ENCODE assay signal across 13 cellular contexts in genomic region chr15:65532738-65533051, GRCh38. TPM values are rescaled to one million over a fixed set of nuclear protein-coding genes. Genes with fewer than 3 reads are reported as not detected.
DNase-seq lines count a peak whose midpoint lies in the region; ATAC-seq and TF ChIP-seq lines count a peak whose summit lies in the region.
"Had no signal": no experiment of that assay in that cellular context is flagged by ENCODE, and none has a peak within 500 bp of the region (broad histone marks: within the 10 kb centered on the region; RNA-seq: fewer than 3 reads in every experiment).

No MANE protein-coding gene starts in this region.

- peak overlapping the region; percentile 58 to 89 for H3K4me3 Mint-ChIP-seq in activated T-cell treated with anti-CD3 and anti-CD28 coated beads, Interleukin-2, amount 50 U/mL, for 72 hours
- H3K4me3 Mint-ChIP-seq in activated T-cell treated with anti-CD3 and anti-CD28 coated beads, Interleukin-2, amount 50 U/mL, for 4 hours, result no peak overlapping the region
- H3K4me3 Mint-ChIP-seq in T-helper 2 cell treated with Interferon-gamma antibody and Interleukin-4, amounts not matched to agents 5 μg/mL and 100 μg/mL, for 36 hours, result peak overlapping the region; percentile 6
- H3K4me3 Mint-ChIP-seq in type B pancreatic cell, result peak overlapping the region; percentile 81
- no peak overlapping the region for H3K4me3 Mint-ChIP-seq in activated CD8-positive, alpha-beta T cell treated with anti-CD3 and anti-CD28 coated beads for 36 hours

- peak overlapping the region; percentile 13 for H3K27ac Mint-ChIP-seq in activated T-cell treated with anti-CD3 and anti-CD28 coated beads, Interleukin-2, amount 50 U/mL, for 72 hours
- no peak overlapping the region for H3K27ac Mint-ChIP-seq in T-helper 2 cell treated with Interferon-gamma antibody and Interleukin-4, amounts not matched to agents 5 μg/mL and 100 μg/mL, for 36 hours
- peak overlapping the region; percentile 92 for H3K27ac Mint-ChIP-seq in type B pancreatic cell
- H3K27ac Mint-ChIP-seq in activated CD8-positive, alpha-beta T cell treated with anti-CD3 and anti-CD28 coated beads for 36 hours, result no peak overlapping the region
- H3K27ac Mint-ChIP-seq: B cell had no signal

- H3K27ac ChIP-seq in foreskin keratinocyte, result peak overlapping the region; percentile 23
- H3K27ac ChIP-seq: KMS-11, thoracic aorta had no signal

- no peaks in the 10 kb centered on the region for H3K9me3 Mint-ChIP-seq in activated T-cell treated with anti-CD3 and anti-CD28 coated beads, Interleukin-2, amount 50 U/mL, for 72 hours
- no peaks in the 10 kb centered on the region for H3K9me3 Mint-ChIP-seq in activated T-cell treated with anti-CD3 and anti-CD28 coated beads, Interleukin-2, amount 50 U/mL, for 4 hours
- H3K9me3 Mint-ChIP-seq in T-helper 2 cell treated with Interferon-gamma antibody and Interleukin-4, amounts not matched to agents 5 μg/mL and 100 μg/mL, for 36 hours, result no peaks in the 10 kb centered on the region
- H3K9me3 Mint-ChIP-seq in type B pancreatic cell, result no peaks in the 10 kb centered on the region
- H3K9me3 Mint-ChIP-seq in activated CD8-positive, alpha-beta T cell treated with anti-CD3 and anti-CD28 coated beads for 36 hours, result no peaks in the 10 kb centered on the region

- H3K36me3 Mint-ChIP-seq in activated T-cell treated with anti-CD3 and anti-CD28 coated beads, Interleukin-2, amount 50 U/mL, for 72 hours (ENCODE audit: insufficient read depth in 2 of 2), result peaks cover 0 to 2% of the 10 kb centered on the region in 2 donors
- peaks cover 5% of the 10 kb centered on the region for H3K36me3 Mint-ChIP-seq in activated T-cell treated with anti-CD3 and anti-CD28 coated beads, Interleukin-2, amount 50 U/mL, for 4 hours (ENCODE audit: insufficient read depth)
- H3K36me3 Mint-ChIP-seq in T-helper 2 cell treated with Interferon-gamma antibody and Interleukin-4, amounts not matched to agents 5 μg/mL and 100 μg/mL, for 36 hours (ENCODE audit: low read depth), result no peaks in the 10 kb centered on the region
- H3K36me3 Mint-ChIP-seq in type B pancreatic cell, result peaks cover 14% of the 10 kb centered on the region
- H3K36me3 Mint-ChIP-seq in activated CD8-positive, alpha-beta T cell treated with anti-CD3 and anti-CD28 coated beads for 36 hours (ENCODE audit: low read depth), result peaks cover 14% of the 10 kb centered on the region

- ATAC-seq in activated T-cell treated with anti-CD3 and anti-CD28 coated beads, Interleukin-2, amount 50 U/mL, for 72 hours (replicated peaks in 1 of 2), result peak; percentile 35 to 46
- no peak for ATAC-seq in activated T-cell treated with anti-CD3 and anti-CD28 coated beads, Interleukin-2, amount 50 U/mL, for 4 hours
- ATAC-seq in foreskin keratinocyte (peak; percentile 76), SK-N-SH treated with all-trans-retinoic acid at 6 μM for 48 hours (no peak), HG03175 (IDR thresholded peaks at IDR 0.05; ENCODE audit: unreplicated experiment) (no peak)
- no peak for ATAC-seq in activated CD8-positive, alpha-beta T cell treated with anti-CD3 and anti-CD28 coated beads for 36 hours

- POLR2A ChIA-PET in activated CD8-positive, alpha-beta T cell treated with anti-CD3 and anti-CD28 coated beads for 36 hours (lab: Charles Lee), result interaction anchor here (0.7 kb wide), 1 partner anchor 541 kb away, joined by 3 read pairs; no protein-coding TSS in a partner anchor

- CTCF ChIA-PET in activated CD8-positive, alpha-beta T cell treated with anti-CD3 and anti-CD28 coated beads for 36 hours (lab: Charles Lee), result no interaction called here

- peaks cover 60% of the 10 kb centered on the region for H3K4me1 Mint-ChIP-seq in activated T-cell treated with anti-CD3 and anti-CD28 coated beads, Interleukin-2, amount 50 U/mL, for 72 hours (ENCODE audit: low read depth)
- H3K4me1 Mint-ChIP-seq in activated T-cell treated with anti-CD3 and anti-CD28 coated beads, Interleukin-2, amount 50 U/mL, for 4 hours (ENCODE audit: low read depth), result peaks cover 33% of the 10 kb centered on the region
- peaks cover 28% of the 10 kb centered on the region for H3K4me1 Mint-ChIP-seq in T-helper 2 cell treated with Interferon-gamma antibody and Interleukin-4, amounts not matched to agents 5 μg/mL and 100 μg/mL, for 36 hours (ENCODE audit: low read depth)
- H3K4me1 Mint-ChIP-seq in type B pancreatic cell (ENCODE audit: unreplicated experiment), result peaks cover 32% of the 10 kb centered on the region
- peaks cover 38% of the 10 kb centered on the region for H3K4me1 Mint-ChIP-seq in activated CD8-positive, alpha-beta T cell treated with anti-CD3 and anti-CD28 coated beads for 36 hours (ENCODE audit: low read depth)

- intact Hi-C loops in activated CD8-positive, alpha-beta T cell treated with anti-CD3 and anti-CD28 coated beads for 36 hours (cut with micrococcal nuclease), result no loop called here

- DNase-seq in activated T-cell treated with anti-CD3 and anti-CD28 coated beads, Interleukin-2, amount 50 U/mL, for 72 hours, result no peak
- no peak for DNase-seq in activated T-cell treated with anti-CD3 and anti-CD28 coated beads, Interleukin-2, amount 50 U/mL, for 4 hours
- DNase-seq in T-helper 2 cell treated with Interferon-gamma antibody and Interleukin-4, amounts not matched to agents 5 μg/mL and 100 μg/mL, for 36 hours (ENCODE audit: low spot score), result no peak
- DNase-seq in foreskin keratinocyte (peak; percentile 32 to 61), type B pancreatic cell (ENCODE audit: extremely low spot score, unreplicated experiment) (no peak)
- no peak for DNase-seq in activated CD8-positive, alpha-beta T cell treated with anti-CD3 and anti-CD28 coated beads for 36 hours
- DNase-seq: activated CD8-positive, alpha-beta memory T cell treated with anti-CD3 and anti-CD28 coated beads for 24 hours; cortex of kidney had no signal

- TF ChIP-seq CTCF in foreskin keratinocyte (conservative IDR thresholded peaks at IDR 0.05) (no peak), type B pancreatic cell (conservative IDR thresholded peaks at IDR 0.05) (no peak)
- no peak for TF ChIP-seq CTCF in activated CD8-positive, alpha-beta T cell treated with anti-CD3 and anti-CD28 coated beads for 36 hours (IDR thresholded peaks at IDR 0.05)

- no peaks in the 10 kb centered on the region for H3K27me3 ChIP-seq in foreskin keratinocyte

- H3K27me3 Mint-ChIP-seq in activated T-cell treated with anti-CD3 and anti-CD28 coated beads, Interleukin-2, amount 50 U/mL, for 72 hours (ENCODE audit: low read depth), result no peaks in the 10 kb centered on the region
- no peaks in the 10 kb centered on the region for H3K27me3 Mint-ChIP-seq in activated T-cell treated with anti-CD3 and anti-CD28 coated beads, Interleukin-2, amount 50 U/mL, for 4 hours (ENCODE audit: low read depth)
- H3K27me3 Mint-ChIP-seq in T-helper 2 cell treated with Interferon-gamma antibody and Interleukin-4, amounts not matched to agents 5 μg/mL and 100 μg/mL, for 36 hours (ENCODE audit: low read depth), result no peaks in the 10 kb centered on the region
- H3K27me3 Mint-ChIP-seq in type B pancreatic cell, result no peaks in the 10 kb centered on the region
- H3K27me3 Mint-ChIP-seq in activated CD8-positive, alpha-beta T cell treated with anti-CD3 and anti-CD28 coated beads for 36 hours, result no peaks in the 10 kb centered on the region
- H3K27me3 Mint-ChIP-seq: B cell had no signal

- H3K4me1 ChIP-seq in foreskin keratinocyte, result peaks cover 16% of the 10 kb centered on the region

TF ChIP-seq in SK-N-SH treated with all-trans-retinoic acid at 6 μM for 48 hours, 23 proteins besides CTCF, POLR2A, EP300 and RAD21:
- TF ChIP-seq TOX (CRISPR knock-in tag; IDR thresholded peaks at IDR 0.05; ENCODE audit: borderline replicate concordance), result no peak
- TF ChIP-seq BACH2 (CRISPR knock-in tag; IDR thresholded peaks at IDR 0.05; ENCODE audit: borderline replicate concordance), result no peak
- no peak for TF ChIP-seq ARNTL (CRISPR knock-in tag; IDR thresholded peaks at IDR 0.05; ENCODE audit: borderline replicate concordance, low read depth)
- no peak for TF ChIP-seq TCF4 (CRISPR knock-in tag; IDR thresholded peaks at IDR 0.05; ENCODE audit: borderline replicate concordance)
- TF ChIP-seq ZNF565 (CRISPR knock-in tag; conservative IDR thresholded peaks at IDR 0.05; ENCODE audit: low read depth), result no peak
- no peak for TF ChIP-seq ZC3H10 (CRISPR knock-in tag; IDR thresholded peaks at IDR 0.05)
- TF ChIP-seq ZNF70 (CRISPR knock-in tag; IDR thresholded peaks at IDR 0.05), result no peak
- no peak for TF ChIP-seq OSR1 (CRISPR knock-in tag; IDR thresholded peaks at IDR 0.05)
- TF ChIP-seq RARB (CRISPR knock-in tag; IDR thresholded peaks at IDR 0.05), result no peak
- no peak for TF ChIP-seq ZFP30 (CRISPR knock-in tag; IDR thresholded peaks at IDR 0.05)
- TF ChIP-seq, protein P1, sequence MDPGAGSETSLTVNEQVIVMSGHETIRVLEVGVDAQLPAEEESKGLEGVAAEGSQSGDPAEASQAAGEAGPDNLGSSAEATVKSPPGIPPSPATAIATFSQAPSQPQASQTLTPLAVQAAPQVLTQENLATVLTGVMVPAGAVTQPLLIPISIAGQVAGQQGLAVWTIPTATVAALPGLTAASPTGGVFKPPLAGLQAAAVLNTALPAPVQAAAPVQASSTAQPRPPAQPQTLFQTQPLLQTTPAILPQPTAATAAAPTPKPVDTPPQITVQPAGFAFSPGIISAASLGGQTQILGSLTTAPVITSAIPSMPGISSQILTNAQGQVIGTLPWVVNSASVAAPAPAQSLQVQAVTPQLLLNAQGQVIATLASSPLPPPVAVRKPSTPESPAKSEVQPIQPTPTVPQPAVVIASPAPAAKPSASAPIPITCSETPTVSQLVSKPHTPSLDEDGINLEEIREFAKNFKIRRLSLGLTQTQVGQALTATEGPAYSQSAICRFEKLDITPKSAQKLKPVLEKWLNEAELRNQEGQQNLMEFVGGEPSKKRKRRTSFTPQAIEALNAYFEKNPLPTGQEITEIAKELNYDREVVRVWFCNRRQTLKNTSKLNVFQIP (CRISPR knock-in tag; IDR thresholded peaks at IDR 0.05; ENCODE audit: borderline replicate concordance, low read depth), result no peak

RNA-seq across cellular contexts. Expression of gene HACD3, which starts 2.4 kb away (rescaled TPM):
- 10 to 100 TPM; 28.3 to 40.8 TPM for total RNA-seq in activated T-cell treated with anti-CD3 and anti-CD28 coated beads, Interleukin-2, amount 50 U/mL, for 72 hours
- 10 to 100 TPM; 44.0 to 53.9 (median 45.9) TPM for total RNA-seq in activated T-cell treated with anti-CD3 and anti-CD28 coated beads, Interleukin-2, amount 50 U/mL, for 4 hours
- total RNA-seq in foreskin keratinocyte, result 84.9 and 87.5 TPM in 2 replicates
- 41.8 and 48.1 TPM in 2 replicates for polyA plus RNA-seq in foreskin keratinocyte
- 91.5 and 123 TPM in 2 replicates for total RNA-seq in type B pancreatic cell (ENCODE audit: low replicate concordance)
- total RNA-seq in activated CD8-positive, alpha-beta T cell treated with anti-CD3 and anti-CD28 coated beads for 36 hours, result 10 to 100 TPM; 30.2 to 32.5 TPM

RNA-seq across cellular contexts. Expression of gene DPP8, which starts 15.2 kb away (rescaled TPM):
- 10 to 100 TPM; 36.1 to 38.6 TPM for total RNA-seq in activated T-cell treated with anti-CD3 and anti-CD28 coated beads, Interleukin-2, amount 50 U/mL, for 72 hours
- 10 to 100 TPM; 27.4 to 30.3 (median 29.0) TPM for total RNA-seq in activated T-cell treated with anti-CD3 and anti-CD28 coated beads, Interleukin-2, amount 50 U/mL, for 4 hours
- total RNA-seq in foreskin keratinocyte, result 23.0 and 23.1 TPM in 2 replicates
- 3.8 and 4.4 TPM in 2 replicates for polyA plus RNA-seq in foreskin keratinocyte
- total RNA-seq in type B pancreatic cell (ENCODE audit: low replicate concordance), result 25.0 and 27.4 TPM in 2 replicates
- 10 to 100 TPM; 27.7 to 32.6 TPM for total RNA-seq in activated CD8-positive, alpha-beta T cell treated with anti-CD3 and anti-CD28 coated beads for 36 hours

Comparison
In these comparisons a context has a peak if more than half of its experiments do, and no peak if none do; other contexts are left out.
1. ATAC-seq: peak in activated T-cell treated with anti-CD3 and anti-CD28 coated beads, Interleukin-2, amount 50 U/mL, for 72 hours (2 of 2) and foreskin keratinocyte (single experiment); none in activated T-cell treated with anti-CD3 and anti-CD28 coated beads, Interleukin-2, amount 50 U/mL, for 4 hours (0 of 2), SK-N-SH treated with all-trans-retinoic acid at 6 μM for 48 hours (single experiment), HG03175 (single experiment) and activated CD8-positive, alpha-beta T cell treated with anti-CD3 and anti-CD28 coated beads for 36 hours (single experiment).
2. H3K4me3 Mint-ChIP-seq: peak in activated T-cell treated with anti-CD3 and anti-CD28 coated beads, Interleukin-2, amount 50 U/mL, for 72 hours (2 of 2), T-helper 2 cell treated with Interferon-gamma antibody and Interleukin-4, amounts not matched to agents 5 μg/mL and 100 μg/mL, for 36 hours (single experiment) and type B pancreatic cell (single experiment); none in activated T-cell treated with anti-CD3 and anti-CD28 coated beads, Interleukin-2, amount 50 U/mL, for 4 hours (single experiment) and activated CD8-positive, alpha-beta T cell treated with anti-CD3 and anti-CD28 coated beads for 36 hours (single experiment).
3. DNase-seq: peak in foreskin keratinocyte (2 of 2); none in activated T-cell treated with anti-CD3 and anti-CD28 coated beads, Interleukin-2, amount 50 U/mL, for 72 hours (0 of 2), activated T-cell treated with anti-CD3 and anti-CD28 coated beads, Interleukin-2, amount 50 U/mL, for 4 hours (single experiment), T-helper 2 cell treated with Interferon-gamma antibody and Interleukin-4, amounts not matched to agents 5 μg/mL and 100 μg/mL, for 36 hours (single experiment), type B pancreatic cell (single experiment) and activated CD8-positive, alpha-beta T cell treated with anti-CD3 and anti-CD28 coated beads for 36 hours (single experiment).
4. H3K27ac Mint-ChIP-seq: peak in activated T-cell treated with anti-CD3 and anti-CD28 coated beads, Interleukin-2, amount 50 U/mL, for 72 hours (single experiment) and type B pancreatic cell (single experiment); none in T-helper 2 cell treated with Interferon-gamma antibody and Interleukin-4, amounts not matched to agents 5 μg/mL and 100 μg/mL, for 36 hours (single experiment) and activated CD8-positive, alpha-beta T cell treated with anti-CD3 and anti-CD28 coated beads for 36 hours (single experiment).